ENCODE assay signal across 8 cellular contexts in the genomic region with DNA sequence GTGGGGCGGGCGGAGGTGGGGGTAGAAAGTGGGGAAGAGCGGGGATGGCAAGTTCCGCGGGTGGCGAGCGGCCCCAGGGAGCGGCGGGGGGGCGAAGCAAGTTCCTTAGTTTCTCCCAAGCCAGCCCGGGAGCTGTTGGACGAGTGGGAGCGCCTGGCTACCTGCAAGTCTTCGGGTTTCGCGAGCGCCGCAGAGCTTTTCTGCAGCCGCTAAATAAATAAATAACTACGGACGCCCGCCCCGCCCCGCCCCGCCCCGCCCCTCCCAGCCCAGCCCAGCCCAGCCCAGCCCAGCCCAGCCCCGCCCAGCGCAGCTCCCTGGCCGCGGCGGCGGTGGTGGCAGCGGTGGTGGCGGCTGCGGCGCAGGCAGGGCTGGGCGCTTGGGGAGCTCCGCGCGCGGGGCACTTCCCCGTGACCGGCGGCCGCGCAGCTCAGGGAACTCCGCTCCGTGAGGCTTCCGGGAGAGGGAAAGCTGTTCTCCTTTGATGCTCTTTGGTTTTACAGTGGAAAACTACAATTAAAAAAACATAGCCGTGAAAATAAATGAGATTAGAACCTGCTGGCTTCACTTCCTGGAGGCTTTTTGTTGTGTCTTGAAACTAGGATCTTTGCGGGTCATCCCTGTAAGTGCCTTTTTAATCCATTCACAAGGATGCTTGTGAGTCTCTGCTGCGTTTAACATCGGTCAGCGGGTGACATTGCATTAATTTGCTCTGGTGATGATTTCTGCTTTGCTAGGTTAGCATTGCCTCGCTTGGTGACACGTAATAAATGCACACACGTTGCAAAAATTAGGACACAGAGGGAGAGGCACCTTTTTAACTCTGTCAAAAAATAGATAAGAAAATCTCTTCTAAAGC. TPM values are rescaled to one million over a fixed set of nuclear protein-coding genes. Genes with fewer than 3 reads are reported as not detected.
DNase-seq lines count a peak whose midpoint lies in the region; ATAC-seq and FAIRE-seq lines count a peak whose summit lies in the region.

A gene (plus strand): TSS at position 438 of the 859 bp plus-strand sequence. CDS start 5,498 bp downstream, outside the sequence.

- ATAC-seq in HG02943 (IDR thresholded peaks at IDR 0.05; ENCODE audit: low read depth, unreplicated experiment): peak; percentile 49
- peak; percentile 96 for ATAC-seq in activated CD8-positive, alpha-beta T cell treated with anti-CD3 and anti-CD28 coated beads, Interleukin-2, amount 10 ng/mL, durations not matched to agents 7 days and 5 days

- H3K27ac ChIP-seq in mesendoderm (ENCODE audit: low read depth, low read length): peak within 1 kb of the TSS; percentile 94

- H3K4ac ChIP-seq in mesendoderm (ENCODE audit: low read depth, low read length): peak within 1 kb of the TSS; percentile 56

- peak within 1 kb of the TSS; percentile 82 for H3K4me3 Mint-ChIP-seq in activated CD8-positive, alpha-beta T cell treated with anti-CD3 and anti-CD28 coated beads, Interleukin-2, amount 10 ng/mL, durations not matched to agents 7 days and 5 days

- peaks cover 10% of the 10 kb centered on the region for H3K27me3 Mint-ChIP-seq in activated CD8-positive, alpha-beta T cell treated with anti-CD3 and anti-CD28 coated beads, Interleukin-2, amount 10 ng/mL, durations not matched to agents 7 days and 5 days (ENCODE audit: low read depth)

- H3K56ac ChIP-seq in mesendoderm (ENCODE audit: low read length): peak within 1 kb of the TSS; percentile 83

- peak within 1 kb of the TSS; percentile 70 for H3K27ac Mint-ChIP-seq in activated CD8-positive, alpha-beta T cell treated with anti-CD3 and anti-CD28 coated beads, Interleukin-2, amount 10 ng/mL, durations not matched to agents 7 days and 5 days

- DNase-seq in activated T-cell treated with anti-CD3 and anti-CD28 coated beads for 1 hour (ENCODE audit: low read depth) (peak; percentile 44), activated T-cell treated with anti-CD3 and anti-CD28 coated beads for 4 hours (no peak), NCI-H526 treated with DMSO at 0.1 percent for 48 hours (lab: John Stamatoyannopoulos, UW) (peak; percentile 78), mesendoderm (peak; percentile 87)
- DNase-seq in activated CD8-positive, alpha-beta T cell treated with anti-CD3 and anti-CD28 coated beads, Interleukin-2, amount 10 ng/mL, durations not matched to agents 7 days and 5 days: peak; percentile 71
- DNase-seq in stimulated activated CD8-positive, alpha-beta memory T cell treated with anti-CD3 and anti-CD28 coated beads, Interleukin-12 subunit alpha, Interleukin-12 subunit beta, amount 100 ng/mL, for 24 hours (ENCODE audit: extremely low read depth): peak; percentile 27

- H3K36me3 ChIP-seq in mesendoderm (ENCODE audit: control insufficient read depth, insufficient read depth, low read length): no peaks in the 10 kb centered on the region

- CTCF ChIA-PET in activated CD8-positive, alpha-beta T cell treated with anti-CD3 and anti-CD28 coated beads, Interleukin-2, amount 10 ng/mL, durations not matched to agents 7 days and 5 days (lab: Charles Lee): interaction anchor here (0.5 to 1.0 kb wide), 7 partner anchors 16 to 631 kb away, joined by 3 to 8 read pairs (median 4); no protein-coding TSS in a partner anchor

- no CpG with 5 or more reads among the region's 57 CpGs for WGBS in mesendoderm (ENCODE audit: extremely low coverage, insufficient coverage, low lambda C conversion rate)

- FAIRE-seq in endometrium (lab: Jason Lieb, UNC): peak; percentile 12

- no peak within 1 kb of the TSS for H2BK5ac ChIP-seq in mesendoderm (ENCODE audit: low read length)

- H4K8ac ChIP-seq in mesendoderm (ENCODE audit: low read depth, low read length): no peak within 1 kb of the TSS

- H4K5ac ChIP-seq in mesendoderm (ENCODE audit: low read length): no peak within 1 kb of the TSS

- H3K9ac ChIP-seq in mesendoderm (ENCODE audit: low read length): peak within 1 kb of the TSS; percentile 76

- H2BK15ac ChIP-seq in mesendoderm (replicated peaks; ENCODE audit: low read depth): no peak within 1 kb of the TSS

- peaks cover 3% of the 10 kb centered on the region for H3K4me1 ChIP-seq in mesendoderm (ENCODE audit: control insufficient read depth, low read depth, low read length)

- H3K23ac ChIP-seq in mesendoderm (ENCODE audit: low read length): no peak within 1 kb of the TSS

- no peaks in the 10 kb centered on the region for H3K36me3 Mint-ChIP-seq in activated CD8-positive, alpha-beta T cell treated with anti-CD3 and anti-CD28 coated beads, Interleukin-2, amount 10 ng/mL, durations not matched to agents 7 days and 5 days (ENCODE audit: low read depth)

- H2AK5ac ChIP-seq in mesendoderm (ENCODE audit: low read length): no peak within 1 kb of the TSS

- H3K9me3 Mint-ChIP-seq in activated CD8-positive, alpha-beta T cell treated with anti-CD3 and anti-CD28 coated beads, Interleukin-2, amount 10 ng/mL, durations not matched to agents 7 days and 5 days (ENCODE audit: insufficient read depth): no peaks in the 10 kb centered on the region

- H2BK120ac ChIP-seq in mesendoderm (ENCODE audit: low read depth, low read length): peak within 1 kb of the TSS; percentile 79

- peak within 1 kb of the TSS; percentile 37 for H3K4me3 ChIP-seq in mesendoderm (ENCODE audit: low read length)

- H3K18ac ChIP-seq in mesendoderm (ENCODE audit: low read length): peak within 1 kb of the TSS; percentile 95

- POLR2A ChIA-PET in activated CD8-positive, alpha-beta T cell treated with anti-CD3 and anti-CD28 coated beads, Interleukin-2, amount 10 ng/mL, durations not matched to agents 7 days and 5 days (lab: Charles Lee): interaction anchor here (0.6 to 1.3 kb wide), 4 partner anchors 10 to 48 kb away, joined by 3 to 9 read pairs (median 3); no protein-coding TSS in a partner anchor

- H3K4me2 ChIP-seq in mesendoderm (ENCODE audit: low read length): peak within 1 kb of the TSS; percentile 61

- no peaks in the 10 kb centered on the region for H3K79me1 ChIP-seq in mesendoderm (ENCODE audit: low read length)

- no peaks in the 10 kb centered on the region for H3K79me2 ChIP-seq in mesendoderm (ENCODE audit: control insufficient read depth, insufficient read depth, low read length)

- H3K4me1 Mint-ChIP-seq in activated CD8-positive, alpha-beta T cell treated with anti-CD3 and anti-CD28 coated beads, Interleukin-2, amount 10 ng/mL, durations not matched to agents 7 days and 5 days (ENCODE audit: low read depth): peaks cover 13% of the 10 kb centered on the region

- H3K27me3 ChIP-seq in mesendoderm (ENCODE audit: insufficient read depth, low read length, poor library complexity): no peaks in the 10 kb centered on the region

RNA-seq across cellular contexts. Expression of the gene that starts here (rescaled TPM):
- not detected for total RNA-seq in activated CD8-positive, alpha-beta T cell treated with anti-CD3 and anti-CD28 coated beads, Interleukin-2, amount 10 ng/mL, durations not matched to agents 7 days and 5 days
- polyA plus RNA-seq in mesendoderm (2013, experiment 1 of 2): 0.15 TPM
- polyA plus RNA-seq in mesendoderm (2013, experiment 2 of 2): not detected

Comparison
In these comparisons a context has a peak if more than half of its experiments do, and no peak if none do; other contexts are left out.
1. Peak in DNase-seq and ATAC-seq in activated CD8-positive, alpha-beta T cell treated with anti-CD3 and anti-CD28 coated beads, Interleukin-2, amount 10 ng/mL, durations not matched to agents 7 days and 5 days; RNA of the gene not detected or under 1 TPM.